ENCODE assay signal across 8 cellular contexts in genomic region chr2:233404227-233404626, GRCh38. TPM values are rescaled to one million over a fixed set of nuclear protein-coding genes. Genes with fewer than 3 reads are reported as not detected.
DNase-seq lines count a peak whose midpoint lies in the region; ATAC-seq and TF ChIP-seq lines count a peak whose summit lies in the region.

No MANE protein-coding gene starts in this region.

- H3K27ac ChIP-seq in HL-60 (replicated peaks) = no peak overlapping the region

- H3K4me3 Mint-ChIP-seq in T-helper 2 cell treated with Interferon-gamma antibody and Interleukin-4, amounts not matched to agents 5 μg/mL and 100 μg/mL, for 36 hours = no peak overlapping the region
- no peak overlapping the region for H3K4me3 Mint-ChIP-seq in mesothelial cell of epicardium

- DNase-seq in GM10266 (ENCODE audit: extremely low spot score) = peak; percentile 65
- peak in 1 of 2 experiments; percentile 46 for DNase-seq in HL-60 (ENCODE audit: low read depth in 1 of 2, low spot score in 1 of 2)
- no peak for DNase-seq in T-helper 2 cell treated with Interferon-gamma antibody and Interleukin-4, amounts not matched to agents 5 μg/mL and 100 μg/mL, for 36 hours (ENCODE audit: low spot score)
- peak; percentile 33 for DNase-seq in astrocyte of the spinal cord (ENCODE audit: low read depth, low spot score)
- DNase-seq in lung microvascular endothelial cell (ENCODE audit: low read depth in 2 of 2) = peak; percentile 52 to 73
- DNase-seq in superior temporal gyrus (ENCODE audit: extremely low spot score) = no peak
- DNase-seq in mesothelial cell of epicardium (ENCODE audit: low spot score in 2 of 2, unreplicated experiment in 2 of 2) = no peak

- in situ Hi-C loops in astrocyte of the spinal cord (cut with HindIII; ENCODE audit: low sequenced_read_pairs) = no loop called here

- no peaks in the 10 kb centered on the region for H3K9me3 Mint-ChIP-seq in T-helper 2 cell treated with Interferon-gamma antibody and Interleukin-4, amounts not matched to agents 5 μg/mL and 100 μg/mL, for 36 hours
- H3K9me3 Mint-ChIP-seq in mesothelial cell of epicardium = peaks cover 6% of the 10 kb centered on the region

- no peak for ATAC-seq in HG02840 (IDR thresholded peaks at IDR 0.05; ENCODE audit: low FRiP score, unreplicated experiment)

- no peak overlapping the region for H3K4me3 ChIP-seq in HL-60 (replicated peaks; ENCODE audit: insufficient read depth, low read length)
- H3K4me3 ChIP-seq in astrocyte of the spinal cord (ENCODE audit: low read depth, low read length) = no peak overlapping the region

- H3K27me3 ChIP-seq in HL-60 (ENCODE audit: insufficient read depth, poor library complexity, severe bottlenecking) = no peaks in the 10 kb centered on the region

- H3K27ac Mint-ChIP-seq in T-helper 2 cell treated with Interferon-gamma antibody and Interleukin-4, amounts not matched to agents 5 μg/mL and 100 μg/mL, for 36 hours = peak overlapping the region; percentile 4
- no peak overlapping the region for H3K27ac Mint-ChIP-seq in mesothelial cell of epicardium

- no peaks in the 10 kb centered on the region for H3K27me3 Mint-ChIP-seq in T-helper 2 cell treated with Interferon-gamma antibody and Interleukin-4, amounts not matched to agents 5 μg/mL and 100 μg/mL, for 36 hours (ENCODE audit: low read depth)
- H3K27me3 Mint-ChIP-seq in mesothelial cell of epicardium (ENCODE audit: low read depth) = no peaks in the 10 kb centered on the region

- peak; percentile 66 for TF ChIP-seq CTCF in GM10266 (IDR thresholded peaks at IDR 0.05; ENCODE audit: control insufficient read depth, insufficient read depth, low read depth, missing control alignments)
- TF ChIP-seq CTCF in HL-60 (IDR thresholded peaks at IDR 0.05; ENCODE audit: insufficient read depth, low read length) = peak; percentile 23
- TF ChIP-seq CTCF in astrocyte of the spinal cord (IDR thresholded peaks at IDR 0.05; ENCODE audit: low read depth, low read length) = peak; percentile 77
- TF ChIP-seq CTCF in mesothelial cell of epicardium (IDR thresholded peaks at IDR 0.05; ENCODE audit: unreplicated experiment) = no peak

- peaks cover 45% of the 10 kb centered on the region for H3K4me1 Mint-ChIP-seq in T-helper 2 cell treated with Interferon-gamma antibody and Interleukin-4, amounts not matched to agents 5 μg/mL and 100 μg/mL, for 36 hours (ENCODE audit: low read depth)
- no peaks in the 10 kb centered on the region for H3K4me1 Mint-ChIP-seq in mesothelial cell of epicardium

- H3K36me3 Mint-ChIP-seq in T-helper 2 cell treated with Interferon-gamma antibody and Interleukin-4, amounts not matched to agents 5 μg/mL and 100 μg/mL, for 36 hours (ENCODE audit: low read depth) = peaks cover 26% of the 10 kb centered on the region
- peaks cover 24% of the 10 kb centered on the region for H3K36me3 Mint-ChIP-seq in mesothelial cell of epicardium

RNA-seq across cellular contexts. Expression of gene DGKD, which starts 49.9 kb away (rescaled TPM):
- 7.9 and 10.5 TPM in 2 replicates for total RNA-seq in lung microvascular endothelial cell
- total RNA-seq in mesothelial cell of epicardium = 52.8 to 64.5 TPM (median 57.0 TPM) in 3 replicates

Comparison
In these comparisons a context has a peak if more than half of its experiments do, and no peak if none do; other contexts are left out.
1. DNase-seq: peak in GM10266 (single experiment), astrocyte of the spinal cord (single experiment) and lung microvascular endothelial cell (2 of 2); none in T-helper 2 cell treated with Interferon-gamma antibody and Interleukin-4, amounts not matched to agents 5 μg/mL and 100 μg/mL, for 36 hours (single experiment), superior temporal gyrus (single experiment) and mesothelial cell of epicardium (0 of 2).